12 cellular contexts compared by ENCODE assay signal in genomic region chr17:41338961-41339485, GRCh38. TPM values are rescaled to one million over a fixed set of nuclear protein-coding genes. Genes with fewer than 3 reads are reported as not detected.
A peak's percentile ranks its signal among the peaks of the same experiment; 100 is the strongest.
DNase-seq lines count a peak whose midpoint lies in the region; ATAC-seq and TF ChIP-seq lines count a peak whose summit lies in the region.
"Had no signal": no experiment of that assay in that cellular context is flagged by ENCODE, and none has a peak within 500 bp of the region (broad histone marks: within the 10 kb centered on the region; RNA-seq: fewer than 3 reads in every experiment).

No MANE protein-coding gene starts in this region.

- H3K4me1 ChIP-seq in hepatocyte (ENCODE audit: insufficient read depth), result peaks cover 4% of the 10 kb centered on the region

- H3K9me3 ChIP-seq in hepatocyte (ENCODE audit: low read depth), result no peaks in the 10 kb centered on the region

- peaks cover 39% of the 10 kb centered on the region for H3K4me1 Mint-ChIP-seq in T-helper 2 cell treated with Interferon-gamma antibody and Interleukin-4, amounts not matched to agents 5 μg/mL and 100 μg/mL, for 36 hours (ENCODE audit: low read depth)

- DNase-seq in AG08395 (ENCODE audit: low spot score), result peak; percentile 32
- DNase-seq in T-helper 2 cell treated with Interferon-gamma antibody and Interleukin-4, amounts not matched to agents 5 μg/mL and 100 μg/mL, for 36 hours (ENCODE audit: low spot score), result no peak
- peak; percentile 20 for DNase-seq in fibroblast of pulmonary artery (ENCODE audit: low read depth)
- no peak for DNase-seq in hepatocyte (ENCODE audit: low spot score)
- no peak for DNase-seq in SHP77 treated with DMSO at 0.1 percent for 48 hours (lab: John Stamatoyannopoulos, UW)
- no peak for DNase-seq in dermis blood vessel endothelial cell
- DNase-seq: H7, left cardiac atrium had no signal

- no peak overlapping the region for H3K4me3 ChIP-seq in fibroblast of pulmonary artery (replicated peaks; ENCODE audit: low read depth, low read length)
- no peak overlapping the region for H3K4me3 ChIP-seq in hepatocyte
- H3K4me3 ChIP-seq: SK-N-MC had no signal

- TF ChIP-seq CTCF in fibroblast of pulmonary artery (IDR thresholded peaks at IDR 0.05; ENCODE audit: low read length, missing control alignments) (no peak), hepatocyte (IDR thresholded peaks at IDR 0.05; ENCODE audit: poor library complexity) (no peak)

- H4K20me1 ChIP-seq in hepatocyte (ENCODE audit: insufficient read depth, poor library complexity, severe bottlenecking), result no peaks in the 10 kb centered on the region

- WGBS in hepatocyte (ENCODE audit: low lambda C conversion rate, missing lambda C conversion rate), result 80% methylated on average over 5 of the region's 5 CpGs

- no peaks in the 10 kb centered on the region for H3K36me3 ChIP-seq in hepatocyte (replicated peaks; ENCODE audit: insufficient read depth, low read depth)

- no peaks in the 10 kb centered on the region for H3K9me2 ChIP-seq in hepatocyte (replicated peaks; ENCODE audit: insufficient read depth)

- peaks cover 33% of the 10 kb centered on the region for H3K27me3 Mint-ChIP-seq in T-helper 2 cell treated with Interferon-gamma antibody and Interleukin-4, amounts not matched to agents 5 μg/mL and 100 μg/mL, for 36 hours (ENCODE audit: low read depth)

- H3K79me2 ChIP-seq in hepatocyte, result no peaks in the 10 kb centered on the region

- H3K4me2 ChIP-seq in hepatocyte, result no peak overlapping the region

- peaks cover 14% of the 10 kb centered on the region for H3K9me3 Mint-ChIP-seq in T-helper 2 cell treated with Interferon-gamma antibody and Interleukin-4, amounts not matched to agents 5 μg/mL and 100 μg/mL, for 36 hours

- peak overlapping the region; percentile 32 for H3K4me3 Mint-ChIP-seq in T-helper 2 cell treated with Interferon-gamma antibody and Interleukin-4, amounts not matched to agents 5 μg/mL and 100 μg/mL, for 36 hours

- peak overlapping the region; percentile 71 for H3K27ac Mint-ChIP-seq in T-helper 2 cell treated with Interferon-gamma antibody and Interleukin-4, amounts not matched to agents 5 μg/mL and 100 μg/mL, for 36 hours

- no peak overlapping the region for H3K27ac ChIP-seq in hepatocyte
- H3K27ac ChIP-seq: SK-N-MC had no signal

- no peak overlapping the region for H2AFZ ChIP-seq in hepatocyte

- H3K36me3 Mint-ChIP-seq in T-helper 2 cell treated with Interferon-gamma antibody and Interleukin-4, amounts not matched to agents 5 μg/mL and 100 μg/mL, for 36 hours (ENCODE audit: low read depth), result peaks cover 4% of the 10 kb centered on the region

- ATAC-seq in GM18861 (IDR thresholded peaks at IDR 0.05; ENCODE audit: unreplicated experiment) (peak; percentile 37), GM19035 (IDR thresholded peaks at IDR 0.05; ENCODE audit: unreplicated experiment) (no peak)

- no peaks in the 10 kb centered on the region for H3K27me3 ChIP-seq in hepatocyte

RNA-seq across cellular contexts. Expression of gene KRT33A, which starts 11.6 kb away (rescaled TPM):
- total RNA-seq in hepatocyte (not detected in 2 replicates), dermis blood vessel endothelial cell (not detected in 2 replicates)
- polyA plus RNA-seq in hepatocyte, result not detected in 2 replicates
- total RNA-seq: cardiac septum, H7, left cardiac atrium had no signal

RNA-seq across cellular contexts. Expression of gene KRTAP17-1, which starts 23.5 kb away (rescaled TPM):
- total RNA-seq in hepatocyte (not detected in 2 replicates), dermis blood vessel endothelial cell (not detected in 2 replicates)
- polyA plus RNA-seq in hepatocyte, result 0.33 TPM in 1 of 2 replicates, not detected in the other
- total RNA-seq: cardiac septum, H7, left cardiac atrium had no signal

RNA-seq across cellular contexts. Expression of gene KRTAP16-1, which starts 29.9 kb away (rescaled TPM):
- total RNA-seq in hepatocyte (not detected in 2 replicates), dermis blood vessel endothelial cell (0.05 TPM in 1 of 2 replicates, not detected in the other)
- polyA plus RNA-seq in hepatocyte, result not detected in 2 replicates
- total RNA-seq: cardiac septum, H7, left cardiac atrium had no signal

RNA-seq across cellular contexts. Expression of gene KRT33B, which starts 30.6 kb away (rescaled TPM):
- total RNA-seq in hepatocyte (not detected in 2 replicates), dermis blood vessel endothelial cell (not detected in 2 replicates)
- polyA plus RNA-seq in hepatocyte, result 0.35 TPM in 1 of 2 replicates, not detected in the other
- total RNA-seq: cardiac septum, H7, left cardiac atrium had no signal

RNA-seq across cellular contexts. Expression of gene KRTAP29-1, which starts 36.4 kb away (rescaled TPM):
- total RNA-seq in hepatocyte (not detected in 2 replicates), dermis blood vessel endothelial cell (not detected in 2 replicates)
- not detected in 2 replicates for polyA plus RNA-seq in hepatocyte
- total RNA-seq: cardiac septum, H7, left cardiac atrium had no signal

Comparison
In these comparisons a context has a peak if more than half of its experiments do, and no peak if none do; other contexts are left out.
1. DNase-seq: peak in AG08395 (single experiment) and fibroblast of pulmonary artery (single experiment); none in T-helper 2 cell treated with Interferon-gamma antibody and Interleukin-4, amounts not matched to agents 5 μg/mL and 100 μg/mL, for 36 hours (single experiment), hepatocyte (single experiment), SHP77 treated with DMSO at 0.1 percent for 48 hours (single experiment) and dermis blood vessel endothelial cell (single experiment).